Comparison of ENCODE assay signal across 8 cellular contexts in genomic region chr4:155796031-155796430, GRCh38. TPM values are rescaled to one million over a fixed set of nuclear protein-coding genes. Genes with fewer than 3 reads are reported as not detected.
DNase-seq lines count a peak whose midpoint lies in the region; ATAC-seq and TF ChIP-seq lines count a peak whose summit lies in the region.

No MANE protein-coding gene starts in this region.

- H3K27ac Mint-ChIP-seq in T-helper 17 cell: no peak overlapping the region

- TF ChIP-seq RAD21 in neural cell (conservative IDR thresholded peaks at IDR 0.05): no peak

- H3K27me3 ChIP-seq in WERI-Rb-1 (ENCODE audit: insufficient read depth, low read depth, severe bottlenecking): no peaks in the 10 kb centered on the region
- H3K27me3 ChIP-seq in neural cell (ENCODE audit: insufficient read depth, low read depth, low read length): no peaks in the 10 kb centered on the region

- H4K20me1 ChIP-seq in neural cell (ENCODE audit: insufficient read depth): no peaks in the 10 kb centered on the region

- no peak overlapping the region for H3K4me2 ChIP-seq in neural cell (ENCODE audit: low read length)

- H3K9me3 ChIP-seq in WERI-Rb-1 (ENCODE audit: severe bottlenecking): no peaks in the 10 kb centered on the region
- H3K9me3 ChIP-seq in neural cell (ENCODE audit: low read length): no peaks in the 10 kb centered on the region
- no peaks in the 10 kb centered on the region for H3K9me3 ChIP-seq in T-helper 17 cell (ENCODE audit: control insufficient read depth, low read length, poor library complexity, severe bottlenecking)

- peak; percentile 70 for ATAC-seq in GM18520 (IDR thresholded peaks at IDR 0.05; ENCODE audit: unreplicated experiment)
- ATAC-seq in HG03139 (IDR thresholded peaks at IDR 0.05; ENCODE audit: unreplicated experiment): peak; percentile 78
- ATAC-seq in T-helper 17 cell: no peak
- ATAC-seq in HG02970 (IDR thresholded peaks at IDR 0.05; ENCODE audit: low FRiP score, unreplicated experiment): no peak

- no peak for TF ChIP-seq EP300 in neural cell (conservative IDR thresholded peaks at IDR 0.05; ENCODE audit: poor library complexity, severe bottlenecking)

- DNase-seq in 8988T: peak; percentile 7
- DNase-seq in WERI-Rb-1: peak; percentile 30
- DNase-seq in T-helper 17 cell: no peak
- DNase-seq in activated CD8-positive, alpha-beta memory T cell treated with anti-CD3 and anti-CD28 coated beads, Interleukin-2, amount 50 U/mL, for 4 hours: no peak

- H3F3A ChIP-seq in neural cell (ENCODE audit: insufficient read depth, low read length, poor library complexity, severe bottlenecking): no peaks in the 10 kb centered on the region

- no peak overlapping the region for H3K4me3 Mint-ChIP-seq in T-helper 17 cell

- H3K27me3 Mint-ChIP-seq in T-helper 17 cell: peaks cover 12% of the 10 kb centered on the region

- no peak overlapping the region for H3K9ac ChIP-seq in neural cell (ENCODE audit: low read length)

- no peaks in the 10 kb centered on the region for H3K36me3 ChIP-seq in WERI-Rb-1
- H3K36me3 ChIP-seq in neural cell (ENCODE audit: insufficient read depth, low read length): no peaks in the 10 kb centered on the region

- H3K27ac ChIP-seq in WERI-Rb-1: no peak overlapping the region
- H3K27ac ChIP-seq in neural cell (ENCODE audit: low read length): no peak overlapping the region

- TF ChIP-seq CTCF in WERI-Rb-1 (IDR thresholded peaks at IDR 0.05; ENCODE audit: low read depth, low read length) (peak; percentile 78), neural cell (IDR thresholded peaks at IDR 0.05; ENCODE audit: poor library complexity, severe bottlenecking) (peak; percentile 24)

- no peaks in the 10 kb centered on the region for H3K79me2 ChIP-seq in neural cell (replicated peaks; ENCODE audit: insufficient read depth, low read length)

- H3K9me2 ChIP-seq in neural cell (ENCODE audit: insufficient read depth, low read length): no peaks in the 10 kb centered on the region

- no peaks in the 10 kb centered on the region for H3K36me3 Mint-ChIP-seq in T-helper 17 cell (ENCODE audit: low read depth)

- no peak overlapping the region for H3K4me3 ChIP-seq in WERI-Rb-1 (ENCODE audit: low read depth, low read length)
- no peak overlapping the region for H3K4me3 ChIP-seq in neural cell (ENCODE audit: low read length)

- H3K4me1 Mint-ChIP-seq in T-helper 17 cell: peaks cover 5% of the 10 kb centered on the region

- H2AFZ ChIP-seq in neural cell (ENCODE audit: low read depth, low read length): no peak overlapping the region

TF ChIP-seq in neural cell, 6 proteins besides CTCF, POLR2A, EP300 and RAD21:
- no peak for TF ChIP-seq MXI1 (conservative IDR thresholded peaks at IDR 0.05; ENCODE audit: poor library complexity, severe bottlenecking)
- TF ChIP-seq EZH2 (IDR thresholded peaks at IDR 0.05; ENCODE audit: borderline replicate concordance, insufficient read depth, low read length, poor library complexity, severe bottlenecking): no peak
- TF ChIP-seq REST (IDR thresholded peaks at IDR 0.05; ENCODE audit: borderline replicate concordance): no peak
TF ChIP-seq in neural cell: peak in this region for 0.

RNA-seq across cellular contexts. Expression of gene GUCY1B1, which starts 37.2 kb away (rescaled TPM):
- 13.6 and 16.0 TPM in 2 replicates for polyA plus RNA-seq in neural cell
- 18.5 and 21.3 TPM in 2 replicates for polyA minus RNA-seq in neural cell
- 10 to 100 TPM in 1 of 2 donors, under 1 TPM in 1; 0.75 to 15.3 TPM for total RNA-seq in T-helper 17 cell

Comparison
In these comparisons a context has a peak if more than half of its experiments do, and no peak if none do; other contexts are left out.
1. DNase-seq: peak in 8988T (single experiment) and WERI-Rb-1 (single experiment); none in T-helper 17 cell (0 of 3) and activated CD8-positive, alpha-beta memory T cell treated with anti-CD3 and anti-CD28 coated beads, Interleukin-2, amount 50 U/mL, for 4 hours (single experiment).
2. ATAC-seq: peak in GM18520 (single experiment) and HG03139 (single experiment); none in T-helper 17 cell (single experiment) and HG02970 (single experiment).